ENCODE assay signal across 8 cellular contexts in genomic region chr14:64812412-64812811, GRCh38.
DNase-seq lines count a peak whose midpoint lies in the region; ATAC-seq lines count a peak whose summit lies in the region.

No MANE protein-coding gene starts in this region.

- peak; percentile 97 for DNase-seq in DMS79 treated with DMSO at 0.1 percent for 48 hours (lab: John Stamatoyannopoulos, UW)
- peak; percentile 72 to 88 for DNase-seq in NCI-H187 (lab: John Stamatoyannopoulos, UW)
- peak; percentile 30 to 31 for DNase-seq in activated T-cell treated with anti-CD3 and anti-CD28 coated beads, Interleukin-2, amount 50 U/mL, for 72 hours
- peak; percentile 25 for DNase-seq in naive B cell
- no peak for DNase-seq in epidermal melanocyte (ENCODE audit: insufficient read length, low spot score)
- DNase-seq in C1 segment of cervical spinal cord (lab: John Stamatoyannopoulos, UW) = no peak

- peaks cover 6% of the 10 kb centered on the region for H3K4me1 Mint-ChIP-seq in activated T-cell treated with anti-CD3 and anti-CD28 coated beads, Interleukin-2, amount 50 U/mL, for 72 hours (ENCODE audit: low read depth)
- H3K4me1 Mint-ChIP-seq in naive B cell = peaks cover 0 to 6% (median 5%) of the 10 kb centered on the region in 3 donors

- peak overlapping the region in 1 of 2 donors; percentile 16 for H3K4me3 Mint-ChIP-seq in activated T-cell treated with anti-CD3 and anti-CD28 coated beads, Interleukin-2, amount 50 U/mL, for 72 hours
- no peak overlapping the region for H3K4me3 Mint-ChIP-seq in naive B cell

- peak overlapping the region; percentile 31 for H3K27ac Mint-ChIP-seq in activated T-cell treated with anti-CD3 and anti-CD28 coated beads, Interleukin-2, amount 50 U/mL, for 72 hours
- peak overlapping the region in 3 of 6 donors; percentile 35 to 77 (median 45) for H3K27ac Mint-ChIP-seq in naive B cell

- H3K27me3 Mint-ChIP-seq in activated T-cell treated with anti-CD3 and anti-CD28 coated beads, Interleukin-2, amount 50 U/mL, for 72 hours (ENCODE audit: low read depth) = peaks cover 13% of the 10 kb centered on the region
- peaks cover 0 to 36% (median 29%) of the 10 kb centered on the region in 3 donors for H3K27me3 Mint-ChIP-seq in naive B cell

- peak; percentile 50 to 67 for ATAC-seq in activated T-cell treated with anti-CD3 and anti-CD28 coated beads, Interleukin-2, amount 50 U/mL, for 72 hours (replicated peaks in 1 of 2)
- peak; percentile 86 to 95 for ATAC-seq in naive B cell (ENCODE audit: low read depth in 2 of 2)
- no peak for ATAC-seq in HG03139 (IDR thresholded peaks at IDR 0.05; ENCODE audit: unreplicated experiment)
- no peak for ATAC-seq in HG03097 (IDR thresholded peaks at IDR 0.05; ENCODE audit: low FRiP score, unreplicated experiment)

- H3K9me3 Mint-ChIP-seq in activated T-cell treated with anti-CD3 and anti-CD28 coated beads, Interleukin-2, amount 50 U/mL, for 72 hours = no peaks in the 10 kb centered on the region
- no peaks in the 10 kb centered on the region for H3K9me3 Mint-ChIP-seq in naive B cell

- no peaks in the 10 kb centered on the region for H3K36me3 Mint-ChIP-seq in activated T-cell treated with anti-CD3 and anti-CD28 coated beads, Interleukin-2, amount 50 U/mL, for 72 hours (ENCODE audit: insufficient read depth in 2 of 2)
- no peaks in the 10 kb centered on the region for H3K36me3 Mint-ChIP-seq in naive B cell

Comparison
In these comparisons a context has a peak if more than half of its experiments do, and no peak if none do; other contexts are left out.
1. DNase-seq: peak in DMS79 treated with DMSO at 0.1 percent for 48 hours (single experiment), NCI-H187 (2 of 2), activated T-cell treated with anti-CD3 and anti-CD28 coated beads, Interleukin-2, amount 50 U/mL, for 72 hours (2 of 2) and naive B cell (single experiment); none in epidermal melanocyte (single experiment) and C1 segment of cervical spinal cord (0 of 14).
2. ATAC-seq: peak in activated T-cell treated with anti-CD3 and anti-CD28 coated beads, Interleukin-2, amount 50 U/mL, for 72 hours (2 of 2) and naive B cell (2 of 2); none in HG03139 (single experiment) and HG03097 (single experiment).